27 cellular contexts compared by ENCODE assay signal in the genomic region with DNA sequence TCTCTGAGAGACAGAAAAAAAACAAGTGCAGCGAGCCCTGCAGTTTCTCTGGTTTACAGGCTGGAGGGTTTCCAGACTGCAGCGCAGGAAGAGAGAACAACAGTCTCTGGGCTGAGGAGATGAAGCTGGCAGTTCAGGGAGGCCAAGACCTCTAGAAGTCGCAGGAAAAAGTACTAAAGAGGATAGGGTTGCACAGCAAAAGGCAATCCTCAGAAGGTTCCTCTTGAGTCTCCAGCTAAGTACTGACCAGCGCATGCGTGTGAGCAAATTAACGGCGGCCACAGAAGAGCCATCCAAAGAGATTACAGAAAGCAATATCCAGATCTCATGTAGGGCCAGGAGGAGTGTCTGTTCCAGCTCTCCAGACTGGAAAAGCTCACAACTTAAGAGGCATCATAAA. TPM values are rescaled to one million over a fixed set of nuclear protein-coding genes. Genes with fewer than 3 reads are reported as not detected.
"Had no signal": no experiment of that assay in that cellular context is flagged by ENCODE, and none has a peak within 500 bp of the region (broad histone marks: within the 10 kb centered on the region; RNA-seq: fewer than 3 reads in every experiment).

No MANE protein-coding gene starts in this region.

- H3K27me3 ChIP-seq: body of pancreas, foreskin keratinocyte, left lung, neutrophil, pancreas, vagina had no signal

- H3K4me1 ChIP-seq: body of pancreas, foreskin keratinocyte, left lung, pancreas, vagina had no signal

- DNase-seq: activated CD4-positive, alpha-beta T cell treated with anti-CD3 and anti-CD28 coated beads, Interleukin-2, amount 10 ng/mL, durations not matched to agents 24 days and 14 days; activated CD8-positive, alpha-beta T cell treated with anti-CD3 and anti-CD28 coated beads, Interleukin-2, amount 10 ng/mL, durations not matched to agents 7 days and 5 days; activated naive CD4-positive, alpha-beta T cell treated with Interleukin-2 at 50 U/mL for 16 hours; activated naive CD8-positive, alpha-beta T cell treated with anti-CD3 and anti-CD28 coated beads, Interleukin-2, amount 10 ng/mL, durations not matched to agents 7 days and 5 days; activated T-cell treated with anti-CD3 and anti-CD28 coated beads, Interleukin-2, amount 50 U/mL, for 24 hours; amygdala; body of pancreas; caudate nucleus; dorsolateral prefrontal cortex; foreskin keratinocyte; glutamatergic neuron; left lung; mesenchymal stem cell; pancreas; stimulated activated CD4-positive, alpha-beta T cell treated with anti-CD3 and anti-CD28 coated beads, Interleukin-12 subunit alpha, Interleukin-12 subunit beta, amount 100 ng/mL, for 4 hours; stimulated activated CD4-positive, alpha-beta T cell treated with anti-CD3 and anti-CD28 coated beads, Interleukin-1b, Interleukin-23, amount 100 ng/mL, for 48 hours; stimulated activated CD8-positive, alpha-beta memory T cell treated with anti-CD3 and anti-CD28 coated beads, Interleukin-4, amount 100 ng/mL, for 48 hours; stimulated activated naive CD4-positive, alpha-beta T cell treated with Interleukin-2 at 50 U/mL for 16 hours; substantia nigra; T-helper 1 cell; T-helper 9 cell; trophoblast cell had no signal

- H3K4me3 ChIP-seq: body of pancreas, dorsolateral prefrontal cortex, left lung, pancreas, vagina had no signal

- ATAC-seq: activated CD8-positive, alpha-beta T cell treated with anti-CD3 and anti-CD28 coated beads, Interleukin-2, amount 10 ng/mL, durations not matched to agents 7 days and 5 days; body of pancreas; foreskin keratinocyte; left lung; natural killer cell treated with Interleukin-12 subunit alpha and Interleukin-12 subunit beta and Interleukin-15 and Interleukin-18, amount 100 ng/mL, for 72 hours; pancreas had no signal

- H3K36me3 ChIP-seq: left lung, neutrophil, pancreas, vagina had no signal

- H3K27ac ChIP-seq: body of pancreas, dorsolateral prefrontal cortex, foreskin keratinocyte, left lung, neutrophil, pancreas, vagina had no signal

RNA-seq across cellular contexts. Expression of gene CCDC60, which starts 12.2 kb away (rescaled TPM):
- total RNA-seq: activated CD4-positive, alpha-beta T cell treated with anti-CD3 and anti-CD28 coated beads, Interleukin-2, amount 10 ng/mL, durations not matched to agents 24 days and 14 days; activated CD8-positive, alpha-beta T cell treated with anti-CD3 and anti-CD28 coated beads, Interleukin-2, amount 10 ng/mL, durations not matched to agents 7 days and 5 days; activated naive CD8-positive, alpha-beta T cell treated with anti-CD3 and anti-CD28 coated beads, Interleukin-2, amount 10 ng/mL, durations not matched to agents 7 days and 5 days; activated T-helper 2 cell treated with anti-CD3 and anti-CD28 coated beads, Interferon-gamma antibody, Interleukin-2, Interleukin-4, amounts not matched to agents 10 μg/mL and 5 μg/mL and 100 μg/mL, durations not matched to agents 14 hours and 24 hours and 36 hours; body of pancreas; dorsolateral prefrontal cortex; fibroblast of lung; foreskin keratinocyte; natural killer cell treated with Interleukin-12 subunit alpha and Interleukin-12 subunit beta and Interleukin-15 and Interleukin-18, amount 100 ng/mL, for 72 hours; pancreas; vagina had no signal
